In genomic region chr16:69396187-69397061, GRCh38 we compare ENCODE assay signal across 8 cellular contexts. TPM values are rescaled to one million over a fixed set of nuclear protein-coding genes. Genes with fewer than 3 reads are reported as not detected.
DNase-seq lines count a peak whose midpoint lies in the region; ATAC-seq and TF ChIP-seq lines count a peak whose summit lies in the region.

No MANE protein-coding gene starts in this region.

- H3K9me2 ChIP-seq in MM.1S (replicated peaks; ENCODE audit: insufficient read depth, low read length): no peaks in the 10 kb centered on the region

- no peak overlapping the region for H3K9ac ChIP-seq in MM.1S (ENCODE audit: low read length)

- TF ChIP-seq CTCF in GM12873 (IDR thresholded peaks at IDR 0.05; ENCODE audit: insufficient read depth, low read depth, low read length, missing control alignments) (peak; percentile 59), MM.1S (IDR thresholded peaks at IDR 0.05; ENCODE audit: low read length) (peak; percentile 62), gastroesophageal sphincter (IDR thresholded peaks at IDR 0.05) (peak in 3 of 4 experiments; percentile 73 to 81 (median 73)), ovary (IDR thresholded peaks at IDR 0.05) (peak; percentile 70 to 87 (median 83)), thyroid gland (IDR thresholded peaks at IDR 0.05) (peak in 5 of 6 experiments; percentile 37 to 81 (median 62))

- WGBS in gastroesophageal sphincter (ENCODE audit: low coverage in 1 of 2), 2 donors: 23 to 26% methylated on average over 13 of the region's 13 CpGs
- WGBS in ovary, 3 donors: 6 to 22% (median 6%) methylated on average over 13 of the region's 13 CpGs
- WGBS in thyroid gland, 2 donors: 39% methylated on average over 13 of the region's 13 CpGs

- no peak overlapping the region for H3K27ac ChIP-seq in MM.1S (ENCODE audit: low read length)
- peak overlapping the region; percentile 79 to 88 (median 82) for H3K27ac ChIP-seq in gastroesophageal sphincter
- H3K27ac ChIP-seq in ovary: peak overlapping the region; percentile 35 to 79
- H3K27ac ChIP-seq in thyroid gland: peak overlapping the region; percentile 30 to 79 (median 64)

- H3K36me3 ChIP-seq in MM.1S (replicated peaks; ENCODE audit: insufficient read depth, low read length) (no peaks in the 10 kb centered on the region), gastroesophageal sphincter (no peaks in the 10 kb centered on the region), ovary (no peaks in the 10 kb centered on the region), thyroid gland (no peaks in the 10 kb centered on the region)

- no peaks in the 10 kb centered on the region for H3F3A ChIP-seq in MM.1S (ENCODE audit: insufficient read depth, low read length)

- H3K27ac Mint-ChIP-seq in activated naive CD4-positive, alpha-beta T cell treated with anti-CD3 and anti-CD28 coated beads for 36 hours: peak overlapping the region; percentile 62

- no peaks in the 10 kb centered on the region for H3K9me3 ChIP-seq in MM.1S (replicated peaks; ENCODE audit: insufficient read depth, low read length)
- H3K9me3 ChIP-seq in gastroesophageal sphincter: no peaks in the 10 kb centered on the region
- no peaks in the 10 kb centered on the region for H3K9me3 ChIP-seq in ovary
- no peaks in the 10 kb centered on the region for H3K9me3 ChIP-seq in thyroid gland

- no peaks in the 10 kb centered on the region for H3K79me2 ChIP-seq in MM.1S (ENCODE audit: low read length)

- peaks cover 4% of the 10 kb centered on the region for H3K27me3 Mint-ChIP-seq in activated naive CD4-positive, alpha-beta T cell treated with anti-CD3 and anti-CD28 coated beads for 36 hours (ENCODE audit: low read depth)

- peak; percentile 71 for DNase-seq in MM.1S
- peak; percentile 92 for DNase-seq in SK-MEL-5 (ENCODE audit: low read depth, low spot score)
- DNase-seq in activated naive CD4-positive, alpha-beta T cell treated with anti-CD3 and anti-CD28 coated beads for 36 hours: peak; percentile 87
- DNase-seq in ovary: peak; percentile 52 to 88 (median 68)
- DNase-seq in thyroid gland: peak; percentile 65 to 74

- no peaks in the 10 kb centered on the region for H3K4me1 ChIP-seq in MM.1S (ENCODE audit: low read length)
- peaks cover 6 to 34% (median 8%) of the 10 kb centered on the region in 3 donors for H3K4me1 ChIP-seq in gastroesophageal sphincter
- H3K4me1 ChIP-seq in ovary (ENCODE audit: insufficient read depth): peaks cover 8% of the 10 kb centered on the region
- peaks cover 19 to 29% of the 10 kb centered on the region in 2 donors for H3K4me1 ChIP-seq in thyroid gland

- H3K9me3 Mint-ChIP-seq in activated naive CD4-positive, alpha-beta T cell treated with anti-CD3 and anti-CD28 coated beads for 36 hours: no peaks in the 10 kb centered on the region

- TF ChIP-seq EP300 in gastroesophageal sphincter (IDR thresholded peaks at IDR 0.05) (no peak), ovary (IDR thresholded peaks at IDR 0.05) (no peak)

- H3K27me3 ChIP-seq in MM.1S (replicated peaks; ENCODE audit: insufficient read depth, low read length) (no peaks in the 10 kb centered on the region), gastroesophageal sphincter (no peaks in the 10 kb centered on the region), ovary (no peaks in the 10 kb centered on the region), thyroid gland (no peaks in the 10 kb centered on the region)

- no peaks in the 10 kb centered on the region for H3K36me3 Mint-ChIP-seq in activated naive CD4-positive, alpha-beta T cell treated with anti-CD3 and anti-CD28 coated beads for 36 hours (ENCODE audit: low read depth)

- H3K4me2 ChIP-seq in MM.1S (ENCODE audit: low read depth, low read length): peak overlapping the region; percentile 14; the same call in 1 of the 2 replicates

- H4K20me1 ChIP-seq in MM.1S (ENCODE audit: insufficient read depth, low read length): no peaks in the 10 kb centered on the region

- intact Hi-C loops in activated naive CD4-positive, alpha-beta T cell treated with anti-CD3 and anti-CD28 coated beads for 36 hours (cut with micrococcal nuclease): loop anchor here (1.0 to 5.0 kb wide), 8 partner anchors 28 to 534 kb away; partner anchors contain the start of genes CYB5B and NOB1
- intact Hi-C loops in ovary (cut with DNase I): loop anchor here (5.0 to 10.0 kb wide), 6 partner anchors 88 to 528 kb away; partner anchors contain the start of genes NOB1 (in 3 of the 4) and NFAT5 (in 1 of the 4)
- intact Hi-C loops in thyroid gland (cut with DNase I): loop anchor here (5.0 to 10.0 kb wide), 2 partner anchors 168 to 356 kb away; partner anchors contain the start of genes NFAT5 and NOB1

- no peak overlapping the region for H3K4me3 Mint-ChIP-seq in activated naive CD4-positive, alpha-beta T cell treated with anti-CD3 and anti-CD28 coated beads for 36 hours

- in situ Hi-C loops in SK-MEL-5 (cut with HindIII; ENCODE audit: low pct_unique_long_range_greater_than_20kb, low sequenced_read_pairs): no loop called here

- peaks cover 20% of the 10 kb centered on the region for H3K4me1 Mint-ChIP-seq in activated naive CD4-positive, alpha-beta T cell treated with anti-CD3 and anti-CD28 coated beads for 36 hours (ENCODE audit: low read depth)

- CTCF ChIA-PET in activated naive CD4-positive, alpha-beta T cell treated with anti-CD3 and anti-CD28 coated beads for 36 hours (lab: Charles Lee): interaction anchor here (0.6 to 2.3 kb wide), 32 partner anchors 8 to 367 kb away, joined by 3 to 18 read pairs (median 3); partner anchors contain the start of gene NOB1

- H3K4me3 ChIP-seq in MM.1S (ENCODE audit: low read length) (no peak overlapping the region), gastroesophageal sphincter (no peak overlapping the region), ovary (no peak overlapping the region), thyroid gland (replicated peaks in 1 of 3) (no peak overlapping the region)

- peak overlapping the region; percentile 67 for H2AFZ ChIP-seq in MM.1S (ENCODE audit: low read length)

- no peak for TF ChIP-seq POLR2A in gastroesophageal sphincter (IDR thresholded peaks at IDR 0.05)
- TF ChIP-seq POLR2A in ovary (IDR thresholded peaks at IDR 0.05): no peak
- no peak for TF ChIP-seq POLR2A in thyroid gland (IDR thresholded peaks at IDR 0.05)

- peak; percentile 86 for ATAC-seq in gastroesophageal sphincter
- no peak for ATAC-seq in GM19397 (IDR thresholded peaks at IDR 0.05; ENCODE audit: unreplicated experiment)

RNA-seq across cellular contexts. Expression of gene TERF2, which starts 10.6 kb away (rescaled TPM):
- 6.8 and 12.4 TPM in 2 replicates for total RNA-seq in SK-MEL-5 (2014; rRNA removed; shearing (Covaris generic))
- 20.3 and 22.0 TPM in 2 replicates for polyA plus RNA-seq in SK-MEL-5 (2015; cell fraction: cytosol; rRNA removed)
- 15.0 and 15.2 TPM in 2 replicates for polyA plus RNA-seq in SK-MEL-5 (2015; cell fraction: nucleus; rRNA removed)
- total RNA-seq in activated naive CD4-positive, alpha-beta T cell treated with anti-CD3 and anti-CD28 coated beads for 36 hours: 10 to 100 TPM; 38.6 to 40.1 TPM
- 10 to 100 TPM; 14.4 to 27.5 (median 14.7) TPM for total RNA-seq in gastroesophageal sphincter
- total RNA-seq in ovary: 10 to 100 TPM; 12.8 to 53.7 (median 36.3) TPM
- polyA plus RNA-seq in ovary: 10 to 100 TPM; 18.2 to 48.4 TPM
- total RNA-seq in thyroid gland: 100 to 1,000 TPM in 1 of 4 donors, 10 to 100 TPM in 3; 19.8 to 110 (median 26.6) TPM

RNA-seq across cellular contexts. Expression of gene CYB5B, which starts 28.0 kb away (rescaled TPM):
- 102 and 123 TPM in 2 replicates for total RNA-seq in SK-MEL-5 (2014; rRNA removed; shearing (Covaris generic))
- 72.4 and 106 TPM in 2 replicates for polyA plus RNA-seq in SK-MEL-5 (2015; cell fraction: cytosol; rRNA removed)
- 43.8 and 47.0 TPM in 2 replicates for polyA plus RNA-seq in SK-MEL-5 (2015; cell fraction: nucleus; rRNA removed)
- 100 to 1,000 TPM; 160 to 172 TPM for total RNA-seq in activated naive CD4-positive, alpha-beta T cell treated with anti-CD3 and anti-CD28 coated beads for 36 hours
- 10 to 100 TPM; 33.4 to 63.8 (median 37.8) TPM for total RNA-seq in gastroesophageal sphincter
- total RNA-seq in ovary: 10 to 100 TPM; 24.8 to 99.0 (median 55.8) TPM
- polyA plus RNA-seq in ovary: 100 to 1,000 TPM in 1 of 2 donors, 10 to 100 TPM in 1; 48.3 to 148 TPM
- 10 to 100 TPM; 40.4 to 61.5 (median 50.4) TPM for total RNA-seq in thyroid gland

RNA-seq across cellular contexts. Expression of gene TMED6, which starts 44.8 kb away (rescaled TPM):
- not detected in 2 replicates for total RNA-seq in SK-MEL-5 (2014; rRNA removed; shearing (Covaris generic))
- polyA plus RNA-seq in SK-MEL-5 (2015; cell fraction: cytosol; rRNA removed): not detected in 2 replicates
- not detected in 2 replicates for polyA plus RNA-seq in SK-MEL-5 (2015; cell fraction: nucleus; rRNA removed)
- under 1 TPM; 0.86 to 0.88 TPM for total RNA-seq in activated naive CD4-positive, alpha-beta T cell treated with anti-CD3 and anti-CD28 coated beads for 36 hours
- total RNA-seq in gastroesophageal sphincter: 1 to 10 TPM in 1 of 4 donors, not detected in 3; 2.2 TPM
- total RNA-seq in ovary: 1 to 10 TPM in 2 of 7 donors, under 1 TPM in 4, not detected in 1; 0.51 to 4.9 (median 0.66) TPM
- not detected for polyA plus RNA-seq in ovary
- 1 to 10 TPM in 1 of 4 donors, not detected in 3; 4.1 TPM for total RNA-seq in thyroid gland

RNA-seq across cellular contexts. Expression of gene NIP7, which starts 56.9 kb away (rescaled TPM):
- 22.8 and 34.1 TPM in 2 replicates for total RNA-seq in SK-MEL-5 (2014; rRNA removed; shearing (Covaris generic))
- 27.3 and 31.2 TPM in 2 replicates for polyA plus RNA-seq in SK-MEL-5 (2015; cell fraction: cytosol; rRNA removed)
- 19.5 and 25.1 TPM in 2 replicates for polyA plus RNA-seq in SK-MEL-5 (2015; cell fraction: nucleus; rRNA removed)
- 10 to 100 TPM; 35.3 to 36.8 TPM for total RNA-seq in activated naive CD4-positive, alpha-beta T cell treated with anti-CD3 and anti-CD28 coated beads for 36 hours
- 10 to 100 TPM in 3 of 4 donors, 1 to 10 TPM in 1; 7.5 to 18.9 (median 15.0) TPM for total RNA-seq in gastroesophageal sphincter
- 10 to 100 TPM in 5 of 7 donors, 1 to 10 TPM in 2; 5.7 to 24.6 (median 16.6) TPM for total RNA-seq in ovary
- 10 to 100 TPM in 1 of 2 donors, 1 to 10 TPM in 1; 7.8 to 23.2 TPM for polyA plus RNA-seq in ovary
- 10 to 100 TPM in 3 of 4 donors, 1 to 10 TPM in 1; 9.8 to 17.5 (median 14.7) TPM for total RNA-seq in thyroid gland

RNA-seq across cellular contexts. Expression of gene COG8, which starts 57.1 kb away (rescaled TPM):
- total RNA-seq in SK-MEL-5 (2014; rRNA removed; shearing (Covaris generic)): 38.5 and 45.0 TPM in 2 replicates
- polyA plus RNA-seq in SK-MEL-5 (2015; cell fraction: cytosol; rRNA removed): 36.4 and 42.0 TPM in 2 replicates
- polyA plus RNA-seq in SK-MEL-5 (2015; cell fraction: nucleus; rRNA removed): 32.0 and 33.2 TPM in 2 replicates
- 10 to 100 TPM; 21.0 to 22.6 TPM for total RNA-seq in activated naive CD4-positive, alpha-beta T cell treated with anti-CD3 and anti-CD28 coated beads for 36 hours
- total RNA-seq in gastroesophageal sphincter (10 to 100 TPM; 33.3 to 48.6 (median 43.5) TPM), ovary (10 to 100 TPM; 31.8 to 48.9 (median 40.9) TPM), thyroid gland (10 to 100 TPM; 63.3 to 84.2 (median 74.7) TPM)
- 10 to 100 TPM; 21.0 to 28.6 TPM for polyA plus RNA-seq in ovary
